In the genomic region with DNA sequence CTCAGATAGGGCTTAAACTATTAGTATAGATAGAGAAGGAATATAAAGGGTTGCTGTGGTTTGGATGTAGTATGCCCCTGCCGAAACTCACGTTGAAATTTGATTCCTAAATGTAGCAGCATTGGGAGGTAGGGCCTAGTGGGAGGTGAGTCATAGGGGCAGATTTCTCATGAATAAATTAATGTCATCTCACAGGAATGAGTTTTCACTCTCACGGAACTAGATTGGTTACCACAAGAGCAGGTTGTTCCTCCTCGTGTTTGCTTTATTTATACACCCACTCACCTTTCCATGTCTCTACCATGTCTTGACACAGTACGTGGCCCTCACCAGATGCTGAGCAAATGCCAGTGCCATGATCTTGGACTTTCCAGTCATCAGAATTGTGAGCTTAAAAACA, we compare ENCODE assay signal across 9 cellular contexts.
DNase-seq lines count a peak whose midpoint lies in the region; ATAC-seq and TF ChIP-seq lines count a peak whose summit lies in the region.
"Had no signal": no experiment of that assay in that cellular context is flagged by ENCODE, and none has a peak within 500 bp of the region (broad histone marks: within the 10 kb centered on the region; RNA-seq: fewer than 3 reads in every experiment).

No MANE protein-coding gene starts in this region.

- H3K27ac ChIP-seq in PC-3 (ENCODE audit: low read length) (peak overlapping the region; percentile 92), smooth muscle cell (ENCODE audit: low read depth) (peak overlapping the region; percentile 69)
- H3K27ac ChIP-seq: left ventricle myocardium inferior had no signal

- H3K27me3 ChIP-seq in PC-3 (ENCODE audit: low read length) (no peaks in the 10 kb centered on the region), smooth muscle cell (ENCODE audit: low read depth) (no peaks in the 10 kb centered on the region)

- ATAC-seq in PC-3 (peak; percentile 99), HG03095 (IDR thresholded peaks at IDR 0.05; ENCODE audit: unreplicated experiment) (no peak), HG03565 (IDR thresholded peaks at IDR 0.05; ENCODE audit: unreplicated experiment) (no peak)

- POLR2A ChIA-PET in PC-3 (lab: Charles Lee; ENCODE audit: unreplicated experiment): no interaction called here

- H3K4me2 ChIP-seq in PC-3 (ENCODE audit: low read length): peak overlapping the region; percentile 73
- H3K4me2 ChIP-seq in smooth muscle cell: no peak overlapping the region

- BruUV-seq in PC-3 (replicated peaks; lab: Mats Ljungman, UMichigan): no TSS peak

- 75% methylated on average over 5 of the region's 5 CpGs for WGBS in smooth muscle cell (ENCODE audit: low lambda C conversion rate)

- TF ChIP-seq CTCF in PC-3 (conservative IDR thresholded peaks at IDR 0.05; ENCODE audit: low read depth, low read length) (no peak), epithelial cell of proximal tubule (conservative IDR thresholded peaks at IDR 0.05; ENCODE audit: low read depth, low read length) (no peak), smooth muscle cell (IDR thresholded peaks at IDR 0.05; ENCODE audit: borderline replicate concordance, insufficient read depth, poor library complexity, severe bottlenecking) (no peak)

- no peaks in the 10 kb centered on the region for H3K36me3 ChIP-seq in PC-3 (ENCODE audit: low read depth, low read length)
- no peaks in the 10 kb centered on the region for H3K36me3 ChIP-seq in smooth muscle cell (ENCODE audit: low read depth)
- H3K36me3 ChIP-seq: left ventricle myocardium inferior had no signal

- H3K4me1 ChIP-seq in PC-3 (ENCODE audit: insufficient read depth, low read length) (peaks cover 15% of the 10 kb centered on the region), smooth muscle cell (ENCODE audit: low read depth) (no peaks in the 10 kb centered on the region)
- H3K4me1 ChIP-seq: left ventricle myocardium inferior had no signal

- no peaks in the 10 kb centered on the region for H3K9me2 ChIP-seq in PC-3 (replicated peaks; ENCODE audit: low read length)

- CTCF ChIA-PET in PC-3 (lab: Charles Lee): no interaction called here

- no peaks in the 10 kb centered on the region for H3F3A ChIP-seq in PC-3 (ENCODE audit: low read length, unreplicated experiment)
- H3F3A ChIP-seq in smooth muscle cell (ENCODE audit: low read depth): no peaks in the 10 kb centered on the region

- H3K4me3 ChIP-seq in PC-3 (ENCODE audit: low read length): no peak overlapping the region
- H3K4me3 ChIP-seq in epithelial cell of proximal tubule (ENCODE audit: low read depth, low read length): no peak overlapping the region
- no peak overlapping the region for H3K4me3 ChIP-seq in smooth muscle cell
- H3K4me3 ChIP-seq: left ventricle myocardium inferior had no signal

- intact Hi-C loops in PC-3 (cut with micrococcal nuclease): loop anchor here (2.0 kb wide), 1 partner anchor 399 kb away; no protein-coding TSS in a partner anchor

- peak; percentile 54 for DNase-seq in HPDE6-E6E7 (ENCODE audit: extremely low spot score)
- DNase-seq in PC-3: peak; percentile 96
- DNase-seq in epithelial cell of proximal tubule (ENCODE audit: low read depth): peak; percentile 83
- DNase-seq in smooth muscle cell (lab: John Stamatoyannopoulos, UW; ENCODE audit: unreplicated experiment): no peak
- no peak for DNase-seq in T-helper 9 cell
- DNase-seq: left ventricle myocardium inferior, SHP77 had no signal

- peak overlapping the region; percentile 63; the same call in 1 of the 2 replicates for H3K9ac ChIP-seq in PC-3 (ENCODE audit: low read length)
- no peak overlapping the region for H3K9ac ChIP-seq in smooth muscle cell (ENCODE audit: low read depth)

- H3K9me3 ChIP-seq in PC-3 (ENCODE audit: low read length): no peaks in the 10 kb centered on the region
- no peaks in the 10 kb centered on the region for H3K9me3 ChIP-seq in smooth muscle cell (replicated peaks; ENCODE audit: low read depth)
- H3K9me3 ChIP-seq: left ventricle myocardium inferior had no signal

- H2AFZ ChIP-seq in PC-3 (ENCODE audit: low read length): peak overlapping the region; percentile 5; the same call in 1 of the 2 replicates
- no peak overlapping the region for H2AFZ ChIP-seq in smooth muscle cell (ENCODE audit: low read depth)

- H3K79me2 ChIP-seq in PC-3 (ENCODE audit: low read length) (no peaks in the 10 kb centered on the region), smooth muscle cell (ENCODE audit: low read depth) (no peaks in the 10 kb centered on the region)

- H4K20me1 ChIP-seq in PC-3 (ENCODE audit: low read length): no peaks in the 10 kb centered on the region
- no peaks in the 10 kb centered on the region for H4K20me1 ChIP-seq in smooth muscle cell (ENCODE audit: low read depth)

Comparison
In these comparisons a context has a peak if more than half of its experiments do, and no peak if none do; other contexts are left out.
1. DNase-seq: peak in HPDE6-E6E7 (single experiment), PC-3 (single experiment) and epithelial cell of proximal tubule (single experiment); none in smooth muscle cell (single experiment) and T-helper 9 cell (single experiment).